Comparison of ENCODE assay signal across 28 cellular contexts in the genomic region with DNA sequence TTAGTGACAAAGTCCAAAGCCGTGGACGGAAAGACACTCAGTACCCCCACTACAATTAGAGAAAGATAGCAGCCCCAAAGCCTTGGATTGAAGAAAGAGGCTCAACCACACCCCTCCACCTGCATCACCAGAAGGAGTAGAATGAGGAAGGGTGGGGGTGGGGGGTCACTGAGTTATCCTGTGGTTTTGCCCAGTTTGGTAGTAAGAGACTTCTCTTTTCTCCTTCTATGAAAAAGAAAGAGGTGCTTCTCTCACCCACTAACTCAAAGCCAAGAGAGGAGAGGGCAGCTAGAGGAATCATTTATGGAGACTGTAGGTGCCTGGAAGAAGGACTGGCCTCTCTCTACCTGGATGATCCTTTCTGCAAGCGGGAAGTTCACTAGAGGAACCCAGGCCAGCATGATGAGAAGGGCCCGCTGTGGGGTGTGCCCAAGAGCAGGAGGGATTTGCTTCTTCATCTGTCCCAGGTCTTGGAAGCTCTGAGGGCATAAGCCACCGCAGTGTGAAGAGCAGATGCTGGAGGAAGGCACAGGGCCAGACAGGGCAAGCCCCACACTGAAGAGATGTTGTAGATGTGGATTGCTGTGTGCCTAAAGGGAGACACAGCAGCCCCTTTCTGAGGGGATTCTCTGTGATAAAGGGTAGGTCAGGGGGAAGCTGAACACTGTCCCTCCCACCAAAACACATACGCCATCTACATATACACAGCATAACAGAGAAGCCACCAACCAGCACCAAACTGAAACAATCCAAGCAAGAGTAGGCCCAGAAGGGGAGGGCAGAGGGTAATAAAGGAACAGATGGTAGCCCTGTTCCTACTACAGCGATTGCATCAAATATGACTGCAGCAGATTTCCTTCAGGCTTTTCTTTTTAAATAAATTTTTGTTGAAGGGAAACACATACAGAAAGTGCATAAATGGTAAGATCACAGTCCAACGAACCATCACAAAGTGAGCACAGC.
"Had no signal": no experiment of that assay in that cellular context is flagged by ENCODE, and none has a peak within 500 bp of the region (broad histone marks: within the 10 kb centered on the region; RNA-seq: fewer than 3 reads in every experiment).

No MANE protein-coding gene starts in this region.

- ATAC-seq: activated CD4-positive, CD25-positive, alpha-beta regulatory T cell treated with anti-CD3 and anti-CD28 coated beads, Interleukin-2, amount 50 U/mL, for 24 hours; activated CD8-positive, alpha-beta memory T cell treated with anti-CD3 and anti-CD28 coated beads, Interleukin-2, amount 10 ng/mL, durations not matched to agents 7 days and 5 days; activated CD8-positive, alpha-beta T cell treated with anti-CD3 and anti-CD28 coated beads for 36 hours; activated naive CD8-positive, alpha-beta T cell treated with anti-CD3 and anti-CD28 coated beads, Interleukin-2, amount 50 U/mL, for 24 hours; gastroesophageal sphincter; natural killer cell treated with Interleukin-12 subunit alpha and Interleukin-12 subunit beta and Interleukin-15 and Interleukin-18, amount 100 ng/mL, for 72 hours; stimulated activated naive B cell treated with anti-CD40 and anti-IgM and Interleukin-4, amounts not matched to agents 10 μg/mL and 1 μg/mL and 100 μg/mL, for 72 hours had no signal

- H3K27ac Mint-ChIP-seq: activated CD4-positive, alpha-beta T cell treated with anti-CD3 and anti-CD28 coated beads, Interleukin-2, amount 10 ng/mL, durations not matched to agents 24 days and 14 days; activated CD8-positive, alpha-beta memory T cell treated with anti-CD3 and anti-CD28 coated beads, Interleukin-2, amount 10 ng/mL, durations not matched to agents 7 days and 5 days; activated CD8-positive, alpha-beta T cell treated with anti-CD3 and anti-CD28 coated beads for 36 hours; activated naive CD8-positive, alpha-beta T cell treated with anti-CD3 and anti-CD28 coated beads, Interleukin-2, amount 50 U/mL, for 24 hours; natural killer cell treated with Interleukin-12 subunit alpha and Interleukin-12 subunit beta and Interleukin-15 and Interleukin-18, amount 100 ng/mL, for 72 hours; stimulated activated naive B cell treated with anti-CD40 and anti-IgM and Interleukin-4, amounts not matched to agents 10 μg/mL and 1 μg/mL and 100 μg/mL, for 72 hours; T-helper 2 cell treated with Interferon-gamma antibody and Interleukin-4, amounts not matched to agents 5 μg/mL and 100 μg/mL, for 36 hours had no signal

- H3K36me3 Mint-ChIP-seq: activated CD8-positive, alpha-beta memory T cell treated with anti-CD3 and anti-CD28 coated beads, Interleukin-2, amount 10 ng/mL, durations not matched to agents 7 days and 5 days; natural killer cell treated with Interleukin-12 subunit alpha and Interleukin-12 subunit beta and Interleukin-15 and Interleukin-18, amount 100 ng/mL, for 72 hours; stimulated activated naive B cell treated with anti-CD40 and anti-IgM and Interleukin-4, amounts not matched to agents 10 μg/mL and 1 μg/mL and 100 μg/mL, for 72 hours had no signal

- H3K27ac ChIP-seq: colonic mucosa, esophagus squamous epithelium, gastroesophageal sphincter, sigmoid colon, uterus, VCaP had no signal

- H3K4me3 ChIP-seq: colonic mucosa, dorsolateral prefrontal cortex, esophagus squamous epithelium, gastroesophageal sphincter, sigmoid colon, smooth muscle cell, uterus had no signal

- H3K4me1 ChIP-seq: colonic mucosa, esophagus squamous epithelium, gastroesophageal sphincter, sigmoid colon, uterus had no signal

- H3K27me3 ChIP-seq: colonic mucosa, dorsolateral prefrontal cortex, sigmoid colon, uterus had no signal

- H3K9me3 ChIP-seq: colonic mucosa, gastroesophageal sphincter, sigmoid colon, uterus had no signal

- H3K4me1 Mint-ChIP-seq: activated CD4-positive, alpha-beta T cell treated with anti-CD3 and anti-CD28 coated beads, Interleukin-2, amount 10 ng/mL, durations not matched to agents 24 days and 14 days; activated CD8-positive, alpha-beta memory T cell treated with anti-CD3 and anti-CD28 coated beads, Interleukin-2, amount 10 ng/mL, durations not matched to agents 7 days and 5 days; activated naive CD8-positive, alpha-beta T cell treated with anti-CD3 and anti-CD28 coated beads, Interleukin-2, amount 50 U/mL, for 24 hours; stimulated activated naive B cell treated with anti-CD40 and anti-IgM and Interleukin-4, amounts not matched to agents 10 μg/mL and 1 μg/mL and 100 μg/mL, for 72 hours had no signal

- DNase-seq: activated CD4-positive, alpha-beta T cell treated with anti-CD3 and anti-CD28 coated beads, Interleukin-2, amount 10 ng/mL, durations not matched to agents 24 days and 14 days; activated CD8-positive, alpha-beta memory T cell treated with anti-CD3 and anti-CD28 coated beads, Interleukin-2, amount 10 ng/mL, durations not matched to agents 7 days and 5 days; activated CD8-positive, alpha-beta T cell treated with anti-CD3 and anti-CD28 coated beads for 36 hours; activated gamma-delta T cell; activated naive CD4-positive, alpha-beta T cell treated with anti-CD3 and anti-CD28 coated beads, Interleukin-2, amount 50 U/mL, for 16 hours; activated naive CD8-positive, alpha-beta T cell treated with anti-CD3 and anti-CD28 coated beads, Interleukin-2, amount 50 U/mL, for 24 hours; activated T-cell treated with anti-CD3 and anti-CD28 coated beads for 4 hours; colonic mucosa; esophagus squamous epithelium; head of caudate nucleus; hypothalamus; midbrain; posterior cingulate gyrus; retina; sigmoid colon; stimulated activated CD4-positive, alpha-beta T cell treated with anti-CD3 and anti-CD28 coated beads, Interleukin-15, amount 100 ng/mL, for 24 hours; stimulated activated CD4-positive, alpha-beta T cell treated with anti-CD3 and anti-CD28 coated beads, Interleukin-2, amount 100 ng/mL, for 48 hours; stimulated activated CD8-positive, alpha-beta memory T cell treated with anti-CD3 and anti-CD28 coated beads, Interleukin-4, amount 100 ng/mL, for 48 hours; stimulated activated naive B cell treated with anti-CD40 and anti-IgM and Interleukin-4, amounts not matched to agents 10 μg/mL and 1 μg/mL and 100 μg/mL, for 72 hours; trophoblast cell; uterus had no signal

- H3K9me3 Mint-ChIP-seq: activated CD4-positive, alpha-beta T cell treated with anti-CD3 and anti-CD28 coated beads, Interleukin-2, amount 10 ng/mL, durations not matched to agents 24 days and 14 days; activated CD8-positive, alpha-beta T cell treated with anti-CD3 and anti-CD28 coated beads for 36 hours; activated naive CD8-positive, alpha-beta T cell treated with anti-CD3 and anti-CD28 coated beads, Interleukin-2, amount 50 U/mL, for 24 hours; natural killer cell treated with Interleukin-12 subunit alpha and Interleukin-12 subunit beta and Interleukin-15 and Interleukin-18, amount 100 ng/mL, for 72 hours; stimulated activated naive B cell treated with anti-CD40 and anti-IgM and Interleukin-4, amounts not matched to agents 10 μg/mL and 1 μg/mL and 100 μg/mL, for 72 hours; T-helper 2 cell treated with Interferon-gamma antibody and Interleukin-4, amounts not matched to agents 5 μg/mL and 100 μg/mL, for 36 hours had no signal

- H3K36me3 ChIP-seq: colonic mucosa, esophagus squamous epithelium, gastroesophageal sphincter, sigmoid colon, uterus had no signal

- H3K4me3 Mint-ChIP-seq: activated CD4-positive, alpha-beta T cell treated with anti-CD3 and anti-CD28 coated beads, Interleukin-2, amount 10 ng/mL, durations not matched to agents 24 days and 14 days; activated CD8-positive, alpha-beta memory T cell treated with anti-CD3 and anti-CD28 coated beads, Interleukin-2, amount 10 ng/mL, durations not matched to agents 7 days and 5 days; activated CD8-positive, alpha-beta T cell treated with anti-CD3 and anti-CD28 coated beads for 36 hours; activated naive CD8-positive, alpha-beta T cell treated with anti-CD3 and anti-CD28 coated beads, Interleukin-2, amount 50 U/mL, for 24 hours; natural killer cell treated with Interleukin-12 subunit alpha and Interleukin-12 subunit beta and Interleukin-15 and Interleukin-18, amount 100 ng/mL, for 72 hours; stimulated activated naive B cell treated with anti-CD40 and anti-IgM and Interleukin-4, amounts not matched to agents 10 μg/mL and 1 μg/mL and 100 μg/mL, for 72 hours; T-helper 2 cell treated with Interferon-gamma antibody and Interleukin-4, amounts not matched to agents 5 μg/mL and 100 μg/mL, for 36 hours had no signal
